14 cellular contexts compared by ENCODE assay signal in genomic region chr6:86756623-86757246, GRCh38.
"Had no signal": no experiment of that assay in that cellular context is flagged by ENCODE, and none has a peak within 500 bp of the region (broad histone marks: within the 10 kb centered on the region; RNA-seq: fewer than 3 reads in every experiment).

No MANE protein-coding gene starts in this region.

- H3K27ac ChIP-seq: coronary artery, hepatocyte, pancreas had no signal

- DNase-seq: effector CD4-positive, alpha-beta T cell; foreskin melanocyte; head of caudate nucleus; kidney glomerular epithelial cell; naive thymus-derived CD4-positive, alpha-beta T cell; occipital lobe; pancreas; right cardiac atrium; stimulated activated CD4-positive, alpha-beta T cell treated with anti-CD3 and anti-CD28 coated beads, Interleukin-2, amount 100 ng/mL, for 48 hours; stimulated activated naive CD4-positive, alpha-beta T cell treated with Interleukin-2 at 50 U/mL for 16 hours; trophoblast cell had no signal

- H3K36me3 ChIP-seq: pancreas had no signal

- H3K4me3 ChIP-seq: coronary artery, hepatocyte, pancreas, smooth muscle cell had no signal

- H3K4me1 ChIP-seq: pancreas had no signal

- H3K9me3 ChIP-seq: pancreas had no signal

- H3K27me3 ChIP-seq: hepatocyte, pancreas had no signal
